In the genomic region with DNA sequence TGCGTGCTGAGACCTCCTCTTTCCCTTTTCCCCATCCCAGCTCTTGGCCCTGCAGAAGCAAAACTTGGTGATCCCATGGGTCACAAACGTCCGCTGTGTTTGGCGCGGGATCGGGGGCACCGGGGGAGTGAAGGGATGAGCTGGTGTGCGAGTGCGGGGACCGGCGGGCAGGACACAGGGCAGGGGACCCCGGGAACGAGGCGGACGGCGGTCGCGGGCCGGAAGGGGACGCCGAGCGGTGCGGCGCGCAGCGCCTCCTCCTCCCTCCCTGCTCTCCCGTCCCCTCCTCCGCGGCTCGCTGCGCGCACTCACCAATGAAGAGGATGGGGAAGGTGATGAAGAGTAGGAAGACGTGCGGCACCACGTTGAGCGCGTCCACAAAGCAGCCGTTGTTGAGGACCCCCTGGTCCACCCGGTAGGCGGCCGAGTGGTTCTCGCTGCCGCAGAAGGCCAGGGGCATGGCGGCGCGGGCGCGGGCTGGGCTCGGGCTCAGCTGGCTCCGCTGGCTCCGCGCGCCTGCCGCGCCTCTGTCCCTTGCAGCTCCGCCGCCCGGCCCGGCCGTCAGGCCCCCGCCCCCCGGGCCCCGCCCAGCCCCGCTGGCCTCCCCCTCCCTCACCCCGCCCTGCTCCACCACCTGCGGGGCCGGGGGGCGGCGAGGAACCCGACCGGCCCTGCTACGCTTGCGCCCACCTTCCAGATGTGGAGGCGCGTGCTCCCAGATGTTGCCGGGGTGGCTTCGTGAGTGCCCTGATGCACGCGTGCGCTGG, we compare ENCODE assay signal across 1 cellular context.
TF ChIP-seq lines count a peak whose summit lies in the region.

A gene (minus strand): TSS at position 529 of the 767 bp plus-strand sequence. CDS start 69 bp downstream, at position 460.

TF ChIP-seq in WTC11, 78 proteins besides CTCF, POLR2A, EP300 and RAD21 (continued from another document):
- TF ChIP-seq, protein P1, sequence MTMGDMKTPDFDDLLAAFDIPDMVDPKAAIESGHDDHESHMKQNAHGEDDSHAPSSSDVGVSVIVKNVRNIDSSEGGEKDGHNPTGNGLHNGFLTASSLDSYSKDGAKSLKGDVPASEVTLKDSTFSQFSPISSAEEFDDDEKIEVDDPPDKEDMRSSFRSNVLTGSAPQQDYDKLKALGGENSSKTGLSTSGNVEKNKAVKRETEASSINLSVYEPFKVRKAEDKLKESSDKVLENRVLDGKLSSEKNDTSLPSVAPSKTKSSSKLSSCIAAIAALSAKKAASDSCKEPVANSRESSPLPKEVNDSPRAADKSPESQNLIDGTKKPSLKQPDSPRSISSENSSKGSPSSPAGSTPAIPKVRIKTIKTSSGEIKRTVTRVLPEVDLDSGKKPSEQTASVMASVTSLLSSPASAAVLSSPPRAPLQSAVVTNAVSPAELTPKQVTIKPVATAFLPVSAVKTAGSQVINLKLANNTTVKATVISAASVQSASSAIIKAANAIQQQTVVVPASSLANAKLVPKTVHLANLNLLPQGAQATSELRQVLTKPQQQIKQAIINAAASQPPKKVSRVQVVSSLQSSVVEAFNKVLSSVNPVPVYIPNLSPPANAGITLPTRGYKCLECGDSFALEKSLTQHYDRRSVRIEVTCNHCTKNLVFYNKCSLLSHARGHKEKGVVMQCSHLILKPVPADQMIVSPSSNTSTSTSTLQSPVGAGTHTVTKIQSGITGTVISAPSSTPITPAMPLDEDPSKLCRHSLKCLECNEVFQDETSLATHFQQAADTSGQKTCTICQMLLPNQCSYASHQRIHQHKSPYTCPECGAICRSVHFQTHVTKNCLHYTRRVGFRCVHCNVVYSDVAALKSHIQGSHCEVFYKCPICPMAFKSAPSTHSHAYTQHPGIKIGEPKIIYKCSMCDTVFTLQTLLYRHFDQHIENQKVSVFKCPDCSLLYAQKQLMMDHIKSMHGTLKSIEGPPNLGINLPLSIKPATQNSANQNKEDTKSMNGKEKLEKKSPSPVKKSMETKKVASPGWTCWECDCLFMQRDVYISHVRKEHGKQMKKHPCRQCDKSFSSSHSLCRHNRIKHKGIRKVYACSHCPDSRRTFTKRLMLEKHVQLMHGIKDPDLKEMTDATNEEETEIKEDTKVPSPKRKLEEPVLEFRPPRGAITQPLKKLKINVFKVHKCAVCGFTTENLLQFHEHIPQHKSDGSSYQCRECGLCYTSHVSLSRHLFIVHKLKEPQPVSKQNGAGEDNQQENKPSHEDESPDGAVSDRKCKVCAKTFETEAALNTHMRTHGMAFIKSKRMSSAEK (CRISPR knock-in tag; IDR thresholded peaks at IDR 0.05; ENCODE audit: borderline replicate concordance) = no peak
- TF ChIP-seq, protein P2, sequence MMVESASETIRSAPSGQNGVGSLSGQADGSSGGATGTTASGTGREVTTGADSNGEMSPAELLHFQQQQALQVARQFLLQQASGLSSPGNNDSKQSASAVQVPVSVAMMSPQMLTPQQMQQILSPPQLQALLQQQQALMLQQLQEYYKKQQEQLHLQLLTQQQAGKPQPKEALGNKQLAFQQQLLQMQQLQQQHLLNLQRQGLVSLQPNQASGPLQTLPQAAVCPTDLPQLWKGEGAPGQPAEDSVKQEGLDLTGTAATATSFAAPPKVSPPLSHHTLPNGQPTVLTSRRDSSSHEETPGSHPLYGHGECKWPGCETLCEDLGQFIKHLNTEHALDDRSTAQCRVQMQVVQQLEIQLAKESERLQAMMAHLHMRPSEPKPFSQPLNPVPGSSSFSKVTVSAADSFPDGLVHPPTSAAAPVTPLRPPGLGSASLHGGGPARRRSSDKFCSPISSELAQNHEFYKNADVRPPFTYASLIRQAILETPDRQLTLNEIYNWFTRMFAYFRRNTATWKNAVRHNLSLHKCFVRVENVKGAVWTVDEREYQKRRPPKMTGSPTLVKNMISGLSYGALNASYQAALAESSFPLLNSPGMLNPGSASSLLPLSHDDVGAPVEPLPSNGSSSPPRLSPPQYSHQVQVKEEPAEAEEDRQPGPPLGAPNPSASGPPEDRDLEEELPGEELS (CRISPR knock-in tag; IDR thresholded peaks at IDR 0.05) = 0 out of 2 replicates have a peak, but pooled peaks have one; percentile 24
- TF ChIP-seq, protein P3, sequence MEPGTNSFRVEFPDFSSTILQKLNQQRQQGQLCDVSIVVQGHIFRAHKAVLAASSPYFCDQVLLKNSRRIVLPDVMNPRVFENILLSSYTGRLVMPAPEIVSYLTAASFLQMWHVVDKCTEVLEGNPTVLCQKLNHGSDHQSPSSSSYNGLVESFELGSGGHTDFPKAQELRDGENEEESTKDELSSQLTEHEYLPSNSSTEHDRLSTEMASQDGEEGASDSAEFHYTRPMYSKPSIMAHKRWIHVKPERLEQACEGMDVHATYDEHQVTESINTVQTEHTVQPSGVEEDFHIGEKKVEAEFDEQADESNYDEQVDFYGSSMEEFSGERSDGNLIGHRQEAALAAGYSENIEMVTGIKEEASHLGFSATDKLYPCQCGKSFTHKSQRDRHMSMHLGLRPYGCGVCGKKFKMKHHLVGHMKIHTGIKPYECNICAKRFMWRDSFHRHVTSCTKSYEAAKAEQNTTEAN (CRISPR knock-in tag; IDR thresholded peaks at IDR 0.05) = no peak
- TF ChIP-seq FOXJ3 (CRISPR knock-in tag; IDR thresholded peaks at IDR 0.05; ENCODE audit: borderline replicate concordance) = no peak
- TF ChIP-seq, protein P4, sequence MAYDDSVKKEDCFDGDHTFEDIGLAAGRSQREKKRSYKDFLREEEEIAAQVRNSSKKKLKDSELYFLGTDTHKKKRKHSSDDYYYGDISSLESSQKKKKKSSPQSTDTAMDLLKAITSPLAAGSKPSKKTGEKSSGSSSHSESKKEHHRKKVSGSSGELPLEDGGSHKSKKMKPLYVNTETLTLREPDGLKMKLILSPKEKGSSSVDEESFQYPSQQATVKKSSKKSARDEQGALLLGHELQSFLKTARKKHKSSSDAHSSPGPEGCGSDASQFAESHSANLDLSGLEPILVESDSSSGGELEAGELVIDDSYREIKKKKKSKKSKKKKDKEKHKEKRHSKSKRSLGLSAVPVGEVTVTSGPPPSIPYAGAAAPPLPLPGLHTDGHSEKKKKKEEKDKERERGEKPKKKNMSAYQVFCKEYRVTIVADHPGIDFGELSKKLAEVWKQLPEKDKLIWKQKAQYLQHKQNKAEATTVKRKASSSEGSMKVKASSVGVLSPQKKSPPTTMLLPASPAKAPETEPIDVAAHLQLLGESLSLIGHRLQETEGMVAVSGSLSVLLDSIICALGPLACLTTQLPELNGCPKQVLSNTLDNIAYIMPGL (CRISPR knock-in tag; IDR thresholded peaks at IDR 0.05) = peak; percentile 84
- TF ChIP-seq, protein P5, sequence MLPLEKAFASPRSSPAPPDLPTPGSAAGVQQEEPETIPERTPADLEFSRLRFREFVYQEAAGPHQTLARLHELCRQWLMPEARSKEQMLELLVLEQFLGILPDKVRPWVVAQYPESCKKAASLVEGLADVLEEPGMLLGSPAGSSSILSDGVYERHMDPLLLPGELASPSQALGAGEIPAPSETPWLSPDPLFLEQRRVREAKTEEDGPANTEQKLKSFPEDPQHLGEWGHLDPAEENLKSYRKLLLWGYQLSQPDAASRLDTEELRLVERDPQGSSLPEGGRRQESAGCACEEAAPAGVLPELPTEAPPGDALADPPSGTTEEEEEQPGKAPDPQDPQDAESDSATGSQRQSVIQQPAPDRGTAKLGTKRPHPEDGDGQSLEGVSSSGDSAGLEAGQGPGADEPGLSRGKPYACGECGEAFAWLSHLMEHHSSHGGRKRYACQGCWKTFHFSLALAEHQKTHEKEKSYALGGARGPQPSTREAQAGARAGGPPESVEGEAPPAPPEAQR (CRISPR knock-in tag; IDR thresholded peaks at IDR 0.05) = no peak
- TF ChIP-seq, protein P6, sequence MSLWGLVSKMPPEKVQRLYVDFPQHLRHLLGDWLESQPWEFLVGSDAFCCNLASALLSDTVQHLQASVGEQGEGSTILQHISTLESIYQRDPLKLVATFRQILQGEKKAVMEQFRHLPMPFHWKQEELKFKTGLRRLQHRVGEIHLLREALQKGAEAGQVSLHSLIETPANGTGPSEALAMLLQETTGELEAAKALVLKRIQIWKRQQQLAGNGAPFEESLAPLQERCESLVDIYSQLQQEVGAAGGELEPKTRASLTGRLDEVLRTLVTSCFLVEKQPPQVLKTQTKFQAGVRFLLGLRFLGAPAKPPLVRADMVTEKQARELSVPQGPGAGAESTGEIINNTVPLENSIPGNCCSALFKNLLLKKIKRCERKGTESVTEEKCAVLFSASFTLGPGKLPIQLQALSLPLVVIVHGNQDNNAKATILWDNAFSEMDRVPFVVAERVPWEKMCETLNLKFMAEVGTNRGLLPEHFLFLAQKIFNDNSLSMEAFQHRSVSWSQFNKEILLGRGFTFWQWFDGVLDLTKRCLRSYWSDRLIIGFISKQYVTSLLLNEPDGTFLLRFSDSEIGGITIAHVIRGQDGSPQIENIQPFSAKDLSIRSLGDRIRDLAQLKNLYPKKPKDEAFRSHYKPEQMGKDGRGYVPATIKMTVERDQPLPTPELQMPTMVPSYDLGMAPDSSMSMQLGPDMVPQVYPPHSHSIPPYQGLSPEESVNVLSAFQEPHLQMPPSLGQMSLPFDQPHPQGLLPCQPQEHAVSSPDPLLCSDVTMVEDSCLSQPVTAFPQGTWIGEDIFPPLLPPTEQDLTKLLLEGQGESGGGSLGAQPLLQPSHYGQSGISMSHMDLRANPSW (CRISPR knock-in tag; conservative IDR thresholded peaks at IDR 0.05; ENCODE audit: low read depth) = no peak; the same call in 1 of the 2 replicates
- TF ChIP-seq ZNF671 (CRISPR knock-in tag; IDR thresholded peaks at IDR 0.05) = no peak
- peak; percentile 66; the same call in 1 of the 2 replicates for TF ChIP-seq ESRRA (CRISPR knock-in tag; IDR thresholded peaks at IDR 0.05; ENCODE audit: borderline replicate concordance)
- no peak for TF ChIP-seq OVOL2 (CRISPR knock-in tag; IDR thresholded peaks at IDR 0.05; ENCODE audit: borderline replicate concordance)
- TF ChIP-seq, protein P7, sequence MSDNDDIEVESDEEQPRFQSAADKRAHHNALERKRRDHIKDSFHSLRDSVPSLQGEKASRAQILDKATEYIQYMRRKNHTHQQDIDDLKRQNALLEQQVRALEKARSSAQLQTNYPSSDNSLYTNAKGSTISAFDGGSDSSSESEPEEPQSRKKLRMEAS (CRISPR knock-in tag; IDR thresholded peaks at IDR 0.05) = peak; percentile 37; the same call in 1 of the 2 replicates
- peak; percentile 50; the same call in 1 of the 2 replicates for TF ChIP-seq FOXP1 (CRISPR knock-in tag; IDR thresholded peaks at IDR 0.05; ENCODE audit: borderline replicate concordance)
- TF ChIP-seq, protein P8, sequence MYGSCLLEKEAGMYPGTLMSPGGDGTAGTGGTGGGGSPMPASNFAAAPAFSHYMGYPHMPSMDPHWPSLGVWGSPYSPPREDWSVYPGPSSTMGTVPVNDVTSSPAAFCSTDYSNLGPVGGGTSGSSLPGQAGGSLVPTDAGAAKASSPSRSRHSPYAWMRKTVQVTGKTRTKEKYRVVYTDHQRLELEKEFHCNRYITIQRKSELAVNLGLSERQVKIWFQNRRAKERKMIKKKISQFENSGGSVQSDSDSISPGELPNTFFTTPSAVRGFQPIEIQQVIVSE (CRISPR knock-in tag; IDR thresholded peaks at IDR 0.05; ENCODE audit: borderline replicate concordance) = no peak
